ENCODE assay signal across 36 cellular contexts in the genomic region with DNA sequence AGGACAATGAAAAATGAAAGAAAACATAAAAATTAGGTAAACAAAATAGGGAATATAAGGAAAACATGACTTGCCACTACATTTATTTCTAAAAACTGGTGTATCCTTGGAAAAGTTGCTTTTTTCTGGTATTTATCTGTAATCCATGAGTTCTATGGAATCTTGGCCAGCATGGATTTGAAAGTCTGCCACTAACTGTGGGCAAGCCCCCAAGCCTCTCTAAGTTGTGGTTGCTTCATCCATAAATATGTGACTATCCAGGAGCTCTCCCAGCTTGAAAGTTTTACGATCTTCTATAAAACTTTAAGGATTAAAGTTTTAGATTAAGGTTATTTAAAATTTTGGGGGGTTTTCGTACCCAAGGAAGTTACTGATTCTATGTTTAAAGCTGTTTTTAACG. TPM values are rescaled to one million over a fixed set of nuclear protein-coding genes. Genes with fewer than 3 reads are reported as not detected.
DNase-seq lines count a peak whose midpoint lies in the region; ATAC-seq, FAIRE-seq and TF ChIP-seq lines count a peak whose summit lies in the region.
"Had no signal": no experiment of that assay in that cellular context is flagged by ENCODE, and none has a peak within 500 bp of the region (broad histone marks: within the 10 kb centered on the region; RNA-seq: fewer than 3 reads in every experiment).

No MANE protein-coding gene starts in this region.

- no peak for TF ChIP-seq POLR2A in testis (IDR thresholded peaks at IDR 0.05)

- intact Hi-C loops in Right ventricle myocardium superior (cut with DNase I) = no loop called here
- intact Hi-C loops in cardiac septum (cut with DNase I) = no loop called here
- intact Hi-C loops in testis (cut with DNase I; ENCODE audit: low total_unique reads) = no loop called here

- no peak overlapping the region for H2AFZ ChIP-seq in astrocyte (ENCODE audit: low read depth, low read length)

- H3K27ac ChIP-seq in astrocyte (ENCODE audit: low read depth, low read length) (no peak overlapping the region), testis (no peak overlapping the region)
- H3K27ac ChIP-seq: brain microvascular endothelial cell, dorsolateral prefrontal cortex, foreskin keratinocyte, KMS-11, lower lobe of right lung, neutrophil, prostate gland, upper lobe of right lung had no signal

- peaks cover 54% of the 10 kb centered on the region for H3K79me2 ChIP-seq in astrocyte (ENCODE audit: insufficient read depth, low read length)

- H3K4me3 ChIP-seq in astrocyte (ENCODE audit: insufficient read depth, low read depth, low read length) (no peak overlapping the region), fibroblast of pulmonary artery (replicated peaks; ENCODE audit: low read depth, low read length) (no peak overlapping the region), testis (no peak overlapping the region)
- H3K4me3 ChIP-seq: dorsolateral prefrontal cortex, lower lobe of right lung, prostate gland, upper lobe of right lung had no signal

- H3K9ac ChIP-seq in astrocyte (ENCODE audit: low read length) = no peak overlapping the region
- H3K9ac ChIP-seq: KMS-11 had no signal

- TF ChIP-seq CTCF in astrocyte (IDR thresholded peaks at IDR 0.05; ENCODE audit: insufficient read depth, low read depth, low read length) = no peak
- TF ChIP-seq CTCF in fibroblast of pulmonary artery (IDR thresholded peaks at IDR 0.05; ENCODE audit: low read length, missing control alignments) = no peak
- no peak for TF ChIP-seq CTCF in testis (IDR thresholded peaks at IDR 0.05)
- no peak for TF ChIP-seq CTCF in endothelial cell (IDR thresholded peaks at IDR 0.05; ENCODE audit: unreplicated experiment)

- H3K9me3 Mint-ChIP-seq in astrocyte (ENCODE audit: unreplicated experiment) (no peaks in the 10 kb centered on the region), endothelial cell (ENCODE audit: unreplicated experiment) (no peaks in the 10 kb centered on the region)
- no peaks in the 10 kb centered on the region for H3K9me3 Mint-ChIP-seq in activated T-cell treated with anti-CD3 and anti-CD28 coated beads, Interleukin-2, amount 50 U/mL, for 24 hours
- H3K9me3 Mint-ChIP-seq: activated naive CD8-positive, alpha-beta T cell treated with anti-CD3 and anti-CD28 coated beads, Interleukin-2, amount 50 U/mL, for 24 hours; stimulated activated effector memory CD8-positive, alpha-beta T cell treated with anti-CD3 and anti-CD28 coated beads, Interleukin-12 subunit alpha, Interleukin-12 subunit beta, amount 100 ng/mL, for 72 hours had no signal

- no peak overlapping the region for H3K27ac Mint-ChIP-seq in astrocyte (ENCODE audit: unreplicated experiment)
- no peak overlapping the region for H3K27ac Mint-ChIP-seq in endothelial cell (ENCODE audit: unreplicated experiment)
- no peak overlapping the region for H3K27ac Mint-ChIP-seq in activated T-cell treated with anti-CD3 and anti-CD28 coated beads, Interleukin-2, amount 50 U/mL, for 24 hours
- H3K27ac Mint-ChIP-seq: activated naive CD8-positive, alpha-beta T cell treated with anti-CD3 and anti-CD28 coated beads, Interleukin-2, amount 50 U/mL, for 24 hours; CD4-positive, CD25-positive, alpha-beta regulatory T cell; H9; naive thymus-derived CD4-positive, alpha-beta T cell; stimulated activated effector memory CD8-positive, alpha-beta T cell treated with anti-CD3 and anti-CD28 coated beads, Interleukin-12 subunit alpha, Interleukin-12 subunit beta, amount 100 ng/mL, for 72 hours had no signal

- no peak for FAIRE-seq in astrocyte (lab: Jason Lieb, UNC)
- FAIRE-seq: D721Med, GM18507 had no signal

- peaks cover 4% of the 10 kb centered on the region for H4K20me1 ChIP-seq in astrocyte (ENCODE audit: insufficient read depth, low read length)

- H3K27me3 ChIP-seq in astrocyte (ENCODE audit: insufficient read depth, low read length) = no peaks in the 10 kb centered on the region
- H3K27me3 ChIP-seq in testis = no peaks in the 10 kb centered on the region
- H3K27me3 ChIP-seq: brain microvascular endothelial cell, foreskin keratinocyte, neutrophil, upper lobe of right lung had no signal

- H3K36me3 ChIP-seq in astrocyte (ENCODE audit: insufficient read depth, low read length) = no peaks in the 10 kb centered on the region
- H3K36me3 ChIP-seq in testis (ENCODE audit: low read depth, missing control alignments) = no peaks in the 10 kb centered on the region
- H3K36me3 ChIP-seq: brain microvascular endothelial cell, lower lobe of right lung, neutrophil, prostate gland, upper lobe of right lung had no signal

- ATAC-seq in Right ventricle myocardium superior (ENCODE audit: poor library complexity) = no peak
- no peak for ATAC-seq in SK-N-SH treated with all-trans-retinoic acid at 6 μM for 48 hours
- ATAC-seq: activated naive CD8-positive, alpha-beta T cell treated with anti-CD3 and anti-CD28 coated beads, Interleukin-2, amount 50 U/mL, for 24 hours; foreskin keratinocyte; lower lobe of right lung; naive thymus-derived CD4-positive, alpha-beta T cell; stimulated activated effector memory CD8-positive, alpha-beta T cell treated with anti-CD3 and anti-CD28 coated beads, Interleukin-12 subunit alpha, Interleukin-12 subunit beta, amount 100 ng/mL, for 72 hours; upper lobe of right lung had no signal

- WGBS in testis, 2 donors = 23 to 47% methylated on average over 3 of the region's 3 CpGs

- H3K4me1 Mint-ChIP-seq in astrocyte (ENCODE audit: low read depth, unreplicated experiment) (no peaks in the 10 kb centered on the region), endothelial cell (ENCODE audit: unreplicated experiment) (no peaks in the 10 kb centered on the region)
- peaks cover 31% of the 10 kb centered on the region for H3K4me1 Mint-ChIP-seq in activated T-cell treated with anti-CD3 and anti-CD28 coated beads, Interleukin-2, amount 50 U/mL, for 24 hours (ENCODE audit: low read depth)
- H3K4me1 Mint-ChIP-seq: H9 had no signal

- no peaks in the 10 kb centered on the region for H3K27me3 Mint-ChIP-seq in astrocyte (ENCODE audit: low read depth, unreplicated experiment)
- no peaks in the 10 kb centered on the region for H3K27me3 Mint-ChIP-seq in endothelial cell (ENCODE audit: unreplicated experiment)
- peaks cover 4% of the 10 kb centered on the region for H3K27me3 Mint-ChIP-seq in activated T-cell treated with anti-CD3 and anti-CD28 coated beads, Interleukin-2, amount 50 U/mL, for 24 hours
- H3K27me3 Mint-ChIP-seq: activated naive CD8-positive, alpha-beta T cell treated with anti-CD3 and anti-CD28 coated beads, Interleukin-2, amount 50 U/mL, for 24 hours; CD4-positive, CD25-positive, alpha-beta regulatory T cell; naive thymus-derived CD4-positive, alpha-beta T cell had no signal

- H3K4me3 Mint-ChIP-seq in astrocyte (ENCODE audit: unreplicated experiment) (no peak overlapping the region), endothelial cell (ENCODE audit: unreplicated experiment) (no peak overlapping the region)
- H3K4me3 Mint-ChIP-seq in activated T-cell treated with anti-CD3 and anti-CD28 coated beads, Interleukin-2, amount 50 U/mL, for 24 hours = no peak overlapping the region
- H3K4me3 Mint-ChIP-seq: activated naive CD8-positive, alpha-beta T cell treated with anti-CD3 and anti-CD28 coated beads, Interleukin-2, amount 50 U/mL, for 24 hours; CD4-positive, CD25-positive, alpha-beta regulatory T cell; H9; naive thymus-derived CD4-positive, alpha-beta T cell; stimulated activated effector memory CD8-positive, alpha-beta T cell treated with anti-CD3 and anti-CD28 coated beads, Interleukin-12 subunit alpha, Interleukin-12 subunit beta, amount 100 ng/mL, for 72 hours had no signal

- H3K4me1 ChIP-seq in astrocyte (ENCODE audit: insufficient read depth, low read length) (no peaks in the 10 kb centered on the region), testis (no peaks in the 10 kb centered on the region)
- H3K4me1 ChIP-seq: foreskin keratinocyte, lower lobe of right lung, prostate gland, upper lobe of right lung had no signal

- H3K36me3 Mint-ChIP-seq in astrocyte (ENCODE audit: low read depth, unreplicated experiment) (no peaks in the 10 kb centered on the region), endothelial cell (ENCODE audit: low read depth, unreplicated experiment) (no peaks in the 10 kb centered on the region)
- peaks cover 24% of the 10 kb centered on the region for H3K36me3 Mint-ChIP-seq in activated T-cell treated with anti-CD3 and anti-CD28 coated beads, Interleukin-2, amount 50 U/mL, for 24 hours (ENCODE audit: low read depth)

- H3K4me2 ChIP-seq in astrocyte (ENCODE audit: low read length) = no peak overlapping the region
- H3K4me2 ChIP-seq: KMS-11 had no signal

- no peaks in the 10 kb centered on the region for H3K9me3 ChIP-seq in astrocyte (ENCODE audit: insufficient read depth, low read depth, low read length)
- H3K9me3 ChIP-seq in testis = no peaks in the 10 kb centered on the region
- H3K9me3 ChIP-seq: lower lobe of right lung, neutrophil, prostate gland, upper lobe of right lung had no signal

- DNase-seq in Right ventricle myocardium superior (peak; percentile 53), cardiac septum (ENCODE audit: low spot score) (no peak), astrocyte (ENCODE audit: low read depth) (peak; percentile 41), fibroblast of pulmonary artery (ENCODE audit: low read depth) (peak; percentile 51), testis (peak; percentile 28), endothelial cell (ENCODE audit: low spot score) (no peak)
- DNase-seq in activated T-cell treated with anti-CD3 and anti-CD28 coated beads, Interleukin-2, amount 50 U/mL, for 24 hours = no peak
- DNase-seq: 8988T; activated naive CD4-positive, alpha-beta T cell; activated naive CD8-positive, alpha-beta T cell treated with anti-CD3 and anti-CD28 coated beads, Interleukin-2, amount 50 U/mL, for 24 hours; activated T-cell treated with anti-CD3 and anti-CD28 coated beads, Interleukin-2, amount 50 U/mL, for 48 hours; AML-193; brain microvascular endothelial cell; CD4-positive, CD25-positive, alpha-beta regulatory T cell; DND-41; dorsolateral prefrontal cortex; foreskin keratinocyte; H9; head of caudate nucleus; kidney; lower lobe of right lung; naive thymus-derived CD4-positive, alpha-beta T cell; NCI-H1417; NCI-H2029; NCI-H2227 treated with DMSO at 0.1 percent for 48 hours; NCI-H526; stimulated activated CD4-positive, alpha-beta T cell treated with anti-CD3 and anti-CD28 coated beads, Interleukin-15, amount 100 ng/mL, for 24 hours; T-helper 2 cell; upper lobe of right lung had no signal

RNA-seq across cellular contexts. Expression of gene RPS6KA3, which starts 21.8 kb away (rescaled TPM):
- total RNA-seq in Right ventricle myocardium superior (33.5 TPM), cardiac septum (40.4 TPM), astrocyte (34.3 and 42.9 TPM in 2 replicates), testis (10 to 100 TPM; 12.5 to 12.6 TPM), endothelial cell (ENCODE audit: unreplicated experiment) (50.9 TPM)
- polyA plus RNA-seq in testis (ENCODE audit: insufficient read depth, low read depth, low replicate concordance) = 8.5 TPM

Comparison
In these comparisons a context has a peak if more than half of its experiments do, and no peak if none do; other contexts are left out.
1. DNase-seq: peak in Right ventricle myocardium superior (single experiment), astrocyte (single experiment), fibroblast of pulmonary artery (single experiment) and testis (single experiment); none in cardiac septum (single experiment), endothelial cell (single experiment) and activated T-cell treated with anti-CD3 and anti-CD28 coated beads, Interleukin-2, amount 50 U/mL, for 24 hours (single experiment).